1 cellular context compared by ENCODE assay signal in the genomic region with DNA sequence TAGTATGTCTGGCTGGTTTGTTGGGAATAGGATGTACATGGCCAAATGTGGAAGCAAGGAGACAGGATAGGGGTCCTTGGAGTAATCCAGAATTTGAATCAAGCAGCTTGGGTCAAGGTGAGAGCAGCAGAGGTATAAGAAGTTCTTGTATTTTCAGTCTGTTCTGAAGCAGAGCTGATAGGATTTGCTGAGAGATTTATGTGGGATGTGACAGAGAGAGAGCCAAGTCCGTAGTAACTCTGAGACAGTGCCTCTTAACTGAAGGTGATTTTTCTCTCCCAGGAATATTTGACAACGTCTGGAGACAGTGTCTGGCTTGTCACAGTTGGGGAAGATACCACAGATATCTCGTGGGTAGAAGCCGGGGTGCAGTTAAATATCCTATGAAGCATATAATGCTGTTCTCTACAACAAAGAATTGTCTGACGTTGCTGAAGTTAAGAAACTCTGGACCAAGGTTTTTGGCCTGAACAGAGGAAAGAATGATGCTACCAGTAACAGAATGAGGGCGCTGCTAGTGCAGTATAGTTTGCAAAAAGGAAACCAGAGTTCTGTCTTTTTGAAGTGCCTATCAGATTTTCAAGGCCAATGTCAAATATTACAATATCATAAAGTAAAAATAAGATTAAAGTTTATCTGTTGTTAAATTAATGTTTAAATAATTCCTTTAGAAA.
TF ChIP-seq lines count a peak whose summit lies in the region.

No MANE protein-coding gene starts in this region.

TF ChIP-seq in GM12878, 131 proteins besides CTCF, POLR2A, EP300 and RAD21:
- TF ChIP-seq NFXL1 (IDR thresholded peaks at IDR 0.05; ENCODE audit: borderline replicate concordance) (no peak), KLF5 (IDR thresholded peaks at IDR 0.05; ENCODE audit: partially characterized antibody) (no peak), FOXK2 (IDR thresholded peaks at IDR 0.05) (no peak), RUNX3 (IDR thresholded peaks at IDR 0.05; ENCODE audit: low read length) (no peak), CHD4 (IDR thresholded peaks at IDR 0.05) (no peak), MEF2A (IDR thresholded peaks at IDR 0.05; ENCODE audit: insufficient read depth, low read depth, low read length) (no peak), JUNB (IDR thresholded peaks at IDR 0.05) (no peak)
TF ChIP-seq in GM12878: peak in this region for 0.
